Comparison of ENCODE assay signal across 9 cellular contexts in genomic region chr4:791866-792630, GRCh38. TPM values are rescaled to one million over a fixed set of nuclear protein-coding genes. Genes with fewer than 3 reads are reported as not detected.
A peak's percentile ranks its signal among the peaks of the same experiment; 100 is the strongest.
DNase-seq lines count a peak whose midpoint lies in the region; ATAC-seq lines count a peak whose summit lies in the region.
"Had no signal": no experiment of that assay in that cellular context is flagged by ENCODE, and none has a peak within 500 bp of the region (broad histone marks: within the 10 kb centered on the region; RNA-seq: fewer than 3 reads in every experiment).

No MANE protein-coding gene starts in this region.

- H3K4me3 ChIP-seq in H7 (ENCODE audit: insufficient read depth, low read depth, low read length): no peak overlapping the region
- no peak overlapping the region for H3K4me3 ChIP-seq in right cardiac atrium (ENCODE audit: low read length)

- no peaks in the 10 kb centered on the region for H3K36me3 ChIP-seq in H7 (replicated peaks; ENCODE audit: control insufficient read depth, insufficient read depth, low read length)

- no peak overlapping the region for H3K27ac ChIP-seq in right cardiac atrium (ENCODE audit: low read length)

- DNase-seq in H7: peak; percentile 81
- peak; percentile 61 to 68 for DNase-seq in activated T-cell treated with anti-CD3 and anti-CD28 coated beads, Interleukin-2, amount 50 U/mL, for 48 hours
- DNase-seq in right cardiac atrium: peak in 2 of 3 donors; percentile 72 to 78
- peak; percentile 36 to 50 for DNase-seq in stimulated activated CD4-positive, alpha-beta T cell treated with anti-CD3 and anti-CD28 coated beads, Interleukin-4, amount 100 ng/mL, for 48 hours (ENCODE audit: low read depth in 2 of 2)
- no peak for DNase-seq in kidney glomerular epithelial cell (lab: John Stamatoyannopoulos, UW)
- no peak for DNase-seq in NCI-H146 (lab: John Stamatoyannopoulos, UW)
- DNase-seq: NCI-H510A had no signal

- ATAC-seq in right cardiac atrium (peak in 1 of 2 donors; percentile 3), GM18517 (IDR thresholded peaks at IDR 0.05; ENCODE audit: unreplicated experiment) (no peak), GM18861 (IDR thresholded peaks at IDR 0.05; ENCODE audit: unreplicated experiment) (no peak)

- 11% methylated on average over 52 of the region's 52 CpGs for WGBS in right cardiac atrium

- H3K9me3 ChIP-seq in right cardiac atrium (ENCODE audit: control insufficient read depth, low read length): no peaks in the 10 kb centered on the region

- H3K27me3 ChIP-seq in H7 (ENCODE audit: control insufficient read depth, insufficient read depth, low read length) (peaks cover 18% of the 10 kb centered on the region; the same call in 1 of the 2 replicates), right cardiac atrium (ENCODE audit: control insufficient read depth, insufficient read depth) (no peaks in the 10 kb centered on the region)

- no peaks in the 10 kb centered on the region for H3K4me1 ChIP-seq in right cardiac atrium (ENCODE audit: control insufficient read depth, insufficient read depth, low read length)

- intact Hi-C loops in right cardiac atrium (cut with DNase I): no loop called here

RNA-seq across cellular contexts. Expression of gene CPLX1, which starts 33.9 kb away (rescaled TPM):
- 0.15 and 0.62 TPM in 2 replicates for total RNA-seq in H7 (2014; rRNA removed; shearing (Covaris generic))
- total RNA-seq in right cardiac atrium: 1 to 10 TPM; 2.1 to 9.3 (median 4.5) TPM
- 7.2 TPM for polyA plus RNA-seq in right cardiac atrium

Comparison
In these comparisons a context has a peak if more than half of its experiments do, and no peak if none do; other contexts are left out.
1. DNase-seq: peak in H7 (single experiment), activated T-cell treated with anti-CD3 and anti-CD28 coated beads, Interleukin-2, amount 50 U/mL, for 48 hours (2 of 2), right cardiac atrium (2 of 3) and stimulated activated CD4-positive, alpha-beta T cell treated with anti-CD3 and anti-CD28 coated beads, Interleukin-4, amount 100 ng/mL, for 48 hours (2 of 2); none in kidney glomerular epithelial cell (single experiment) and NCI-H146 (single experiment).